Comparison of ENCODE assay signal across 32 cellular contexts in the genomic region with DNA sequence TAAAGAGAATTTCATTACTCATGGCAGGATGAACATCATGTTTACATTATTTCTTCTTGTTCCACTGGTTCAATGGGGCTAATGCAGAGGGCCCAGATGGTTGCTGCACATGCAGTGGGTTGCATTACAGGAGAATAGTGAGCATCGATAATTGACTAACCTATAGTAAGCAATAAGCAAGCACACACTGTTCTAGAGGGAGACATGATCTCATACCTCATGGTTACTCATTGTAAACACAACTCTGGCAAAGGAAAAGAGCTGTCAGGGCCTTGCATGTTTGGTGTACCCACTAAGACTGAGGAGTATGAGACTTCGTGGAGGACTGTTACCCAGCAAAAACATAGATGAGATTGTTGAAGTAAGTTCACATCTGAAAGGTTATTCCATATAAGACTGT.
DNase-seq lines count a peak whose midpoint lies in the region; ATAC-seq and TF ChIP-seq lines count a peak whose summit lies in the region.
"Had no signal": no experiment of that assay in that cellular context is flagged by ENCODE, and none has a peak within 500 bp of the region (broad histone marks: within the 10 kb centered on the region; RNA-seq: fewer than 3 reads in every experiment).

No MANE protein-coding gene starts in this region.

- ATAC-seq in foreskin keratinocyte (peak; percentile 45), GM18502 (IDR thresholded peaks at IDR 0.05; ENCODE audit: poor library complexity, unreplicated experiment) (no peak)
- ATAC-seq: activated T-cell treated with anti-CD3 and anti-CD28 coated beads, Interleukin-2, amount 50 U/mL, for 72 hours; HepG2; lower lobe of right lung; mucosa of descending colon; Panc1 had no signal

- no peaks in the 10 kb centered on the region for H3K9me3 ChIP-seq in mammary epithelial cell (replicated peaks; ENCODE audit: insufficient read depth, low read length)
- H3K9me3 ChIP-seq in neural progenitor cell (ENCODE audit: low read depth) = no peaks in the 10 kb centered on the region
- H3K9me3 ChIP-seq: lower lobe of right lung, ovary, SJSA1 had no signal

- H2AFZ ChIP-seq in mammary epithelial cell (ENCODE audit: low read depth, low read length) (no peak overlapping the region), neural progenitor cell (replicated peaks) (no peak overlapping the region)

- dilution Hi-C loops in mammary epithelial cell (cut with HindIII; ENCODE audit: low sequenced_read_pairs) = no loop called here

- intact Hi-C loops in mammary epithelial cell (cut with micrococcal nuclease) = no loop called here

- H3K36me3 Mint-ChIP-seq in neural progenitor cell (no peaks in the 10 kb centered on the region), immature natural killer cell (peaks cover 0 to 3% (median 0%) of the 10 kb centered on the region in 3 donors)
- H3K36me3 Mint-ChIP-seq: type B pancreatic cell had no signal

- H3K36me3 ChIP-seq in mammary epithelial cell (ENCODE audit: insufficient read depth, low read length) (no peaks in the 10 kb centered on the region), neural progenitor cell (no peaks in the 10 kb centered on the region)
- H3K36me3 ChIP-seq: adrenal gland, lower lobe of right lung, ovary, SJSA1, spleen had no signal

- H3K27me3 ChIP-seq in mammary epithelial cell (ENCODE audit: insufficient read depth, low read length) (no peaks in the 10 kb centered on the region), foreskin keratinocyte (no peaks in the 10 kb centered on the region), neural progenitor cell (no peaks in the 10 kb centered on the region)
- H3K27me3 ChIP-seq: adrenal gland, ovary, SJSA1, spleen had no signal

- H3K27ac Mint-ChIP-seq in neural progenitor cell (no peak overlapping the region), immature natural killer cell (no peak overlapping the region)
- H3K27ac Mint-ChIP-seq: activated T-cell treated with anti-CD3 and anti-CD28 coated beads, Interleukin-2, amount 50 U/mL, for 72 hours; dendritic cell treated with granulocyte-macrophage colony-stimulating factor and Interleukin-4, amounts not matched to agents 40 ng/mL and 50 ng/mL, for 4 days; nephron; type B pancreatic cell had no signal

- no peak overlapping the region for H3K4me2 ChIP-seq in mammary epithelial cell (ENCODE audit: insufficient read depth, low read depth, low read length)
- H3K4me2 ChIP-seq in neural progenitor cell = no peak overlapping the region

- DNase-seq in DMS53 treated with DMSO at 0.1 percent for 48 hours (lab: John Stamatoyannopoulos, UW; ENCODE audit: unreplicated experiment) (peak; percentile 51), LNCaP clone FGC (ENCODE audit: low read depth) (peak; percentile 32), mammary epithelial cell (peak; percentile 8), foreskin keratinocyte (peak; percentile 16), neural progenitor cell (ENCODE audit: low spot score) (no peak), immature natural killer cell (no peak)
- no peak for DNase-seq in stimulated activated CD4-positive, alpha-beta T cell treated with anti-CD3 and anti-CD28 coated beads, Interleukin-15, amount 100 ng/mL, for 24 hours
- DNase-seq: activated CD4-positive, CD25-positive, alpha-beta regulatory T cell; activated naive CD4-positive, alpha-beta T cell treated with Interleukin-2 at 50 U/mL for 16 hours; activated T-cell treated with anti-CD3 and anti-CD28 coated beads, Interleukin-2, amount 50 U/mL, for 72 hours; adrenal gland; DMS153; head of caudate nucleus; Karpas-422; lower lobe of right lung; mucosa of descending colon; NCI-H1092; NCI-H187 treated with DMSO at 0.1 percent for 48 hours; NCI-H524 treated with DMSO at 0.1 percent for 48 hours; ovary; retina; spleen; stimulated activated CD4-positive, alpha-beta T cell treated with anti-CD3 and anti-CD28 coated beads, Interleukin-2, amount 100 ng/mL, for 48 hours; substantia nigra; T-helper 1 cell had no signal

- H3K4me1 ChIP-seq in mammary epithelial cell (ENCODE audit: insufficient read depth, low read length) (no peaks in the 10 kb centered on the region), foreskin keratinocyte (no peaks in the 10 kb centered on the region), neural progenitor cell (no peaks in the 10 kb centered on the region)
- H3K4me1 ChIP-seq: lower lobe of right lung, SJSA1, spleen had no signal

- CTCF ChIA-PET in mammary epithelial cell (lab: Charles Lee; ENCODE audit: low non-redundant PET) = no interaction called here

- H3K4me1 Mint-ChIP-seq in neural progenitor cell (no peaks in the 10 kb centered on the region), immature natural killer cell (no peaks in the 10 kb centered on the region)
- H3K4me1 Mint-ChIP-seq: nephron had no signal

- H3K79me2 ChIP-seq in mammary epithelial cell (ENCODE audit: insufficient read depth, low read length) (no peaks in the 10 kb centered on the region), neural progenitor cell (ENCODE audit: low read depth) (no peaks in the 10 kb centered on the region)

- WGBS in mammary epithelial cell (ENCODE audit: low coverage, missing lambda C conversion rate) = 85% methylated on average over 2 of the region's 2 CpGs

- in situ Hi-C loops in mammary epithelial cell (cut with MboI; ENCODE audit: low sequenced_read_pairs in 2 of 2) = no loop called here

- H3K9me3 Mint-ChIP-seq in neural progenitor cell = no peaks in the 10 kb centered on the region
- peaks cover 13 to 42% (median 23%) of the 10 kb centered on the region in 6 donors for H3K9me3 Mint-ChIP-seq in immature natural killer cell
- H3K9me3 Mint-ChIP-seq: nephron had no signal

- H3K27ac ChIP-seq in mammary epithelial cell (ENCODE audit: insufficient read depth, low read depth, low read length) (no peak overlapping the region), foreskin keratinocyte (no peak overlapping the region), neural progenitor cell (no peak overlapping the region)
- H3K27ac ChIP-seq: adrenal gland, lower lobe of right lung, ovary, SJSA1, spleen had no signal

- TF ChIP-seq CTCF in LNCaP clone FGC (IDR thresholded peaks at IDR 0.05; ENCODE audit: control insufficient read depth, extremely low read depth, insufficient read depth) (no peak), mammary epithelial cell (conservative IDR thresholded peaks at IDR 0.05 in 1 of 2, IDR thresholded peaks at IDR 0.05 in 1 of 2; ENCODE audit: extremely low read depth in 1 of 2, insufficient read depth in 1 of 2, low read depth in 1 of 2, low read length in 2 of 2) (no peak), foreskin keratinocyte (conservative IDR thresholded peaks at IDR 0.05) (no peak), neural progenitor cell (IDR thresholded peaks at IDR 0.05) (no peak)

- no TSS peak for BruUV-seq in mammary epithelial cell (replicated peaks; lab: Mats Ljungman, UMichigan)

- H3K4me3 Mint-ChIP-seq in neural progenitor cell (no peak overlapping the region), immature natural killer cell (no peak overlapping the region)
- H3K4me3 Mint-ChIP-seq: activated T-cell treated with anti-CD3 and anti-CD28 coated beads, Interleukin-2, amount 50 U/mL, for 72 hours; dendritic cell treated with granulocyte-macrophage colony-stimulating factor and Interleukin-4, amounts not matched to agents 40 ng/mL and 50 ng/mL, for 4 days; nephron; type B pancreatic cell had no signal

- H4K20me1 ChIP-seq in mammary epithelial cell (ENCODE audit: insufficient read depth, low read length) = no peaks in the 10 kb centered on the region
- no peaks in the 10 kb centered on the region for H4K20me1 ChIP-seq in neural progenitor cell (ENCODE audit: low read depth)

- H3K9ac ChIP-seq in mammary epithelial cell (ENCODE audit: insufficient read depth, low read length) = no peak overlapping the region
- H3K9ac ChIP-seq in neural progenitor cell = no peak overlapping the region

- no peak overlapping the region for H3K4me3 ChIP-seq in LNCaP clone FGC (ENCODE audit: low read depth, low read length)
- H3K4me3 ChIP-seq in mammary epithelial cell (replicated peaks in 1 of 3; ENCODE audit: insufficient read depth in 1 of 3, low read depth in 2 of 3, low read length in 3 of 3) = no peak overlapping the region
- no peak overlapping the region for H3K4me3 ChIP-seq in neural progenitor cell
- H3K4me3 ChIP-seq: adrenal gland, lower lobe of right lung, mucosa of descending colon, ovary, SJSA1, spleen had no signal

- H3K27me3 Mint-ChIP-seq in neural progenitor cell (ENCODE audit: insufficient read depth, low read depth) = no peaks in the 10 kb centered on the region
- H3K27me3 Mint-ChIP-seq in immature natural killer cell (ENCODE audit: low read depth in 3 of 3) = no peaks in the 10 kb centered on the region
- H3K27me3 Mint-ChIP-seq: dendritic cell treated with granulocyte-macrophage colony-stimulating factor and Interleukin-4, amounts not matched to agents 40 ng/mL and 50 ng/mL, for 4 days; type B pancreatic cell had no signal

- no peaks in the 10 kb centered on the region for H3F3A ChIP-seq in neural progenitor cell (ENCODE audit: low read depth)

Comparison
In these comparisons a context has a peak if more than half of its experiments do, and no peak if none do; other contexts are left out.
1. DNase-seq: peak in DMS53 treated with DMSO at 0.1 percent for 48 hours (single experiment), LNCaP clone FGC (single experiment), mammary epithelial cell (single experiment) and foreskin keratinocyte (2 of 2); none in neural progenitor cell (single experiment), immature natural killer cell (0 of 3) and stimulated activated CD4-positive, alpha-beta T cell treated with anti-CD3 and anti-CD28 coated beads, Interleukin-15, amount 100 ng/mL, for 24 hours (single experiment).